Comparison of ENCODE assay signal across 11 cellular contexts in genomic region chr7:141013345-141013715, GRCh38. TPM values are rescaled to one million over a fixed set of nuclear protein-coding genes. Genes with fewer than 3 reads are reported as not detected.
DNase-seq lines count a peak whose midpoint lies in the region; ATAC-seq, FAIRE-seq and TF ChIP-seq lines count a peak whose summit lies in the region.
"Had no signal": no experiment of that assay in that cellular context is flagged by ENCODE, and none has a peak within 500 bp of the region (broad histone marks: within the 10 kb centered on the region; RNA-seq: fewer than 3 reads in every experiment).

No MANE protein-coding gene starts in this region.

- H4K20me1 ChIP-seq in MM.1S (ENCODE audit: insufficient read depth, low read length), result no peaks in the 10 kb centered on the region

- peaks cover 13% of the 10 kb centered on the region for H3K4me1 ChIP-seq in MM.1S (ENCODE audit: low read length)
- H3K4me1 ChIP-seq in adrenal gland (replicated peaks in 1 of 2), result peaks cover 8 to 12% of the 10 kb centered on the region in 2 donors

- peaks cover 20% of the 10 kb centered on the region for H3K4me1 Mint-ChIP-seq in chondrocyte (ENCODE audit: low read depth)
- H3K4me1 Mint-ChIP-seq in neural crest cell, result peaks cover 27% of the 10 kb centered on the region

- H3K9ac ChIP-seq in MM.1S (ENCODE audit: low read length), result peak overlapping the region; percentile 88

- WGBS in adrenal gland, 4 donors, result 62 to 74% (median 67%) methylated on average over 4 of the region's 4 CpGs

- no peaks in the 10 kb centered on the region for H3K9me2 ChIP-seq in MM.1S (replicated peaks; ENCODE audit: insufficient read depth, low read length)

- H3K4me2 ChIP-seq in MM.1S (ENCODE audit: low read depth, low read length), result peak overlapping the region; percentile 80

- H3K4me3 ChIP-seq in MM.1S (ENCODE audit: low read length) (peak overlapping the region; percentile 88), adrenal gland (no peak overlapping the region)

- no peak for TF ChIP-seq POLR2A in GM12891 (IDR thresholded peaks at IDR 0.05; ENCODE audit: low read depth, low read length)
- no peak for TF ChIP-seq POLR2A in adrenal gland (IDR thresholded peaks at IDR 0.05)

- H3K27me3 ChIP-seq in MM.1S (replicated peaks; ENCODE audit: insufficient read depth, low read length), result no peaks in the 10 kb centered on the region
- H3K27me3 ChIP-seq in adrenal gland, result no peaks in the 10 kb centered on the region
- H3K27me3 ChIP-seq: foreskin keratinocyte, SJSA1 had no signal

- H3K9me3 Mint-ChIP-seq in chondrocyte (ENCODE audit: low read depth), result peaks cover 4% of the 10 kb centered on the region
- peaks cover 6% of the 10 kb centered on the region for H3K9me3 Mint-ChIP-seq in neural crest cell

- ATAC-seq in GM19397 (IDR thresholded peaks at IDR 0.05; ENCODE audit: unreplicated experiment), result no peak

- H3K4me3 Mint-ChIP-seq in chondrocyte (ENCODE audit: unreplicated experiment) (peak overlapping the region; percentile 95), neural crest cell (peak overlapping the region; percentile 100)

- DNase-seq in GM12891 (ENCODE audit: insufficient read length, low spot score), result no peak
- peak; percentile 63 for DNase-seq in MM.1S
- DNase-seq in chondrocyte (ENCODE audit: low spot score), result no peak
- DNase-seq in neural crest cell (ENCODE audit: low read depth, low spot score), result no peak
- no peak for DNase-seq in SKM-1 treated with dmso at 0.1 percent for 144 hours (lab: John Stamatoyannopoulos, UW; ENCODE audit: unreplicated experiment)
- no peak for DNase-seq in DMS114 treated with DMSO at 0.1 percent for 48 hours (lab: John Stamatoyannopoulos, UW; ENCODE audit: unreplicated experiment)
- DNase-seq in adrenal gland, result no peak
- DNase-seq: occipital lobe had no signal

- H2AFZ ChIP-seq in MM.1S (ENCODE audit: low read length), result no peak overlapping the region

- H3F3A ChIP-seq in MM.1S (ENCODE audit: insufficient read depth, low read length), result peaks cover 22% of the 10 kb centered on the region

- H3K27me3 Mint-ChIP-seq in chondrocyte (ENCODE audit: low read depth) (peaks cover 8% of the 10 kb centered on the region), neural crest cell (ENCODE audit: low read depth) (peaks cover 20% of the 10 kb centered on the region)

- H3K9me3 ChIP-seq in MM.1S (replicated peaks; ENCODE audit: insufficient read depth, low read length) (no peaks in the 10 kb centered on the region), adrenal gland (replicated peaks in 1 of 3) (no peaks in the 10 kb centered on the region)
- H3K9me3 ChIP-seq: SJSA1 had no signal

- TF ChIP-seq CTCF in MM.1S (IDR thresholded peaks at IDR 0.05; ENCODE audit: low read length), result no peak
- TF ChIP-seq CTCF in chondrocyte (IDR thresholded peaks at IDR 0.05), result no peak
- no peak for TF ChIP-seq CTCF in neural crest cell (conservative IDR thresholded peaks at IDR 0.05)
- no peak for TF ChIP-seq CTCF in adrenal gland (IDR thresholded peaks at IDR 0.05)

- intact Hi-C loops in adrenal gland (cut with DNase I), result loop anchor here (5.0 kb wide), 1 partner anchor 201 kb away; no protein-coding TSS in a partner anchor

- peak; percentile 54 for FAIRE-seq in GM12891 (lab: Jason Lieb, UNC)

- H3K36me3 Mint-ChIP-seq in chondrocyte (ENCODE audit: low read depth) (peaks cover 5% of the 10 kb centered on the region), neural crest cell (ENCODE audit: low read depth) (peaks cover 3% of the 10 kb centered on the region)

- no peak overlapping the region for H3K27ac Mint-ChIP-seq in chondrocyte (ENCODE audit: unreplicated experiment)
- no peak overlapping the region for H3K27ac Mint-ChIP-seq in neural crest cell (ENCODE audit: unreplicated experiment)

- peaks cover 6% of the 10 kb centered on the region; the same call in 1 of the 2 replicates for H3K36me3 ChIP-seq in MM.1S (replicated peaks; ENCODE audit: insufficient read depth, low read length)
- H3K36me3 ChIP-seq in adrenal gland (replicated peaks in 1 of 2), result peaks cover 0 to 12% of the 10 kb centered on the region in 2 donors

- H3K27ac ChIP-seq in MM.1S (ENCODE audit: low read length) (peak overlapping the region; percentile 72; the same call in 1 of the 2 replicates), adrenal gland (no peak overlapping the region)

- H3K79me2 ChIP-seq in MM.1S (ENCODE audit: low read length), result peaks cover 31% of the 10 kb centered on the region

TF ChIP-seq in GM12891, 5 proteins besides CTCF, POLR2A, EP300 and RAD21:
- no peak for TF ChIP-seq PAX5 (IDR thresholded peaks at IDR 0.05; ENCODE audit: insufficient read depth, low read length, severe bottlenecking)
- TF ChIP-seq POLR2AphosphoS5 (IDR thresholded peaks at IDR 0.05; ENCODE audit: low read depth, low read length), result no peak
- TF ChIP-seq TAF1 (IDR thresholded peaks at IDR 0.05; ENCODE audit: low read depth, low read length), result no peak
- no peak for TF ChIP-seq POU2F2 (IDR thresholded peaks at IDR 0.05; ENCODE audit: low read depth, low read length)
- TF ChIP-seq SPI1 (IDR thresholded peaks at IDR 0.05; ENCODE audit: low read depth, low read length), result no peak

RNA-seq across cellular contexts. Expression of gene MRPS33, which starts 1.4 kb away (rescaled TPM):
- polyA plus RNA-seq in GM12891 (2012; ENCODE audit: low read depth, missing spikeins), result 132 TPM
- total RNA-seq in chondrocyte (27.9 to 36.2 TPM (median 29.4 TPM) in 3 replicates), neural crest cell (48.6 and 50.8 TPM in 2 replicates), adrenal gland (10 to 100 TPM; 19.7 to 84.2 (median 52.2) TPM)
- polyA plus RNA-seq in adrenal gland, result 100 to 1,000 TPM in 1 of 3 donors, 10 to 100 TPM in 2; 44.7 to 156 (median 60.0) TPM
